ENCODE assay signal across 13 cellular contexts in genomic region chr4:85423414-85423813, GRCh38. TPM values are rescaled to one million over a fixed set of nuclear protein-coding genes. Genes with fewer than 3 reads are reported as not detected.
DNase-seq lines count a peak whose midpoint lies in the region; ATAC-seq lines count a peak whose summit lies in the region.
"Had no signal": no experiment of that assay in that cellular context is flagged by ENCODE, and none has a peak within 500 bp of the region (broad histone marks: within the 10 kb centered on the region; RNA-seq: fewer than 3 reads in every experiment).

No MANE protein-coding gene starts in this region.

- H3K36me3 Mint-ChIP-seq in activated naive CD4-positive, alpha-beta T cell treated with anti-CD3 and anti-CD28 coated beads for 36 hours (ENCODE audit: low read depth), result no peaks in the 10 kb centered on the region
- H3K36me3 Mint-ChIP-seq: type B pancreatic cell had no signal

- H3K9me3 Mint-ChIP-seq in activated naive CD4-positive, alpha-beta T cell treated with anti-CD3 and anti-CD28 coated beads for 36 hours, result peaks cover 3% of the 10 kb centered on the region
- H3K9me3 Mint-ChIP-seq: type B pancreatic cell had no signal

- H2BK5ac ChIP-seq in trophoblast cell (ENCODE audit: low read depth, low read length, poor library complexity), result no peak overlapping the region

- H3K4ac ChIP-seq in trophoblast cell (ENCODE audit: low read depth, low read length), result no peak overlapping the region

- no peak overlapping the region for H2BK12ac ChIP-seq in trophoblast cell (ENCODE audit: low read length)

- ATAC-seq in GM19467 (IDR thresholded peaks at IDR 0.05; ENCODE audit: unreplicated experiment) (peak; percentile 55), HG03469 (IDR thresholded peaks at IDR 0.05; ENCODE audit: unreplicated experiment) (peak; percentile 69)
- ATAC-seq: esophagus mucosa, SK-N-SH treated with all-trans-retinoic acid at 6 μM for 48 hours had no signal

- H4K91ac ChIP-seq in trophoblast cell (ENCODE audit: low read depth, low read length), result no peak overlapping the region

- no peak overlapping the region for H4K8ac ChIP-seq in trophoblast cell (ENCODE audit: low read depth, low read length)

- no peak overlapping the region for H2AFZ ChIP-seq in trophoblast cell (ENCODE audit: insufficient read depth, low read length, poor library complexity)

- no peak overlapping the region for H3K4me3 Mint-ChIP-seq in activated naive CD4-positive, alpha-beta T cell treated with anti-CD3 and anti-CD28 coated beads for 36 hours
- H3K4me3 Mint-ChIP-seq: type B pancreatic cell had no signal

- intact Hi-C loops in activated naive CD4-positive, alpha-beta T cell treated with anti-CD3 and anti-CD28 coated beads for 36 hours (cut with micrococcal nuclease), result no loop called here

- H3K14ac ChIP-seq in trophoblast cell (ENCODE audit: low read length), result no peak overlapping the region

- no peak overlapping the region for H3K4me2 ChIP-seq in trophoblast cell (ENCODE audit: low read length)

- no peak overlapping the region for H3K4me3 ChIP-seq in trophoblast cell (ENCODE audit: low read depth, low read length)

- H3K79me1 ChIP-seq in trophoblast cell (ENCODE audit: low read length), result no peaks in the 10 kb centered on the region

- DNase-seq in GM03348 (ENCODE audit: low spot score) (peak; percentile 19), epithelial cell of prostate (ENCODE audit: low read depth, low spot score) (peak; percentile 41), iPS-NIHi11 (ENCODE audit: low spot score) (no peak), trophoblast cell (no peak)
- no peak for DNase-seq in activated effector memory CD4-positive, alpha-beta T cell treated with Interleukin-2 at 50 U/mL for 16 hours
- no peak for DNase-seq in activated naive CD4-positive, alpha-beta T cell treated with anti-CD3 and anti-CD28 coated beads for 36 hours
- DNase-seq: activated CD8-positive, alpha-beta memory T cell treated with anti-CD3 and anti-CD28 coated beads, Interleukin-2, amount 50 U/mL, for 48 hours; stimulated activated CD4-positive, alpha-beta T cell treated with anti-CD3 and anti-CD28 coated beads, Interleukin-15, amount 100 ng/mL, for 24 hours had no signal

- CTCF ChIA-PET in activated naive CD4-positive, alpha-beta T cell treated with anti-CD3 and anti-CD28 coated beads for 36 hours (lab: Charles Lee), result no interaction called here

- H3K27ac ChIP-seq in epithelial cell of prostate (peak overlapping the region; percentile 36), trophoblast cell (ENCODE audit: low read depth, low read length) (no peak overlapping the region)

- H3K9ac ChIP-seq in trophoblast cell (ENCODE audit: low read length), result no peak overlapping the region

- no peaks in the 10 kb centered on the region for H3K27me3 ChIP-seq in trophoblast cell (ENCODE audit: insufficient read depth, low read length)

- H4K12ac ChIP-seq in trophoblast cell (ENCODE audit: low read depth, low read length), result no peak overlapping the region

- H3K27ac Mint-ChIP-seq in activated naive CD4-positive, alpha-beta T cell treated with anti-CD3 and anti-CD28 coated beads for 36 hours, result no peak overlapping the region
- H3K27ac Mint-ChIP-seq: type B pancreatic cell had no signal

- H2BK120ac ChIP-seq in trophoblast cell (ENCODE audit: insufficient read depth, low read length, poor library complexity), result no peak overlapping the region

- peaks cover 0 to 3% of the 10 kb centered on the region in 2 experiments for H3K4me1 ChIP-seq in trophoblast cell (ENCODE audit: control insufficient read depth in 1 of 2, insufficient read depth in 2 of 2, low read length in 2 of 2)

- H3K23ac ChIP-seq in trophoblast cell (ENCODE audit: low read length), result no peak overlapping the region

- H3K4me1 Mint-ChIP-seq in activated naive CD4-positive, alpha-beta T cell treated with anti-CD3 and anti-CD28 coated beads for 36 hours (ENCODE audit: low read depth), result no peaks in the 10 kb centered on the region

- H3K9me3 ChIP-seq in trophoblast cell (ENCODE audit: insufficient read depth, low read depth, low read length), result no peaks in the 10 kb centered on the region

- no peaks in the 10 kb centered on the region for H3K27me3 Mint-ChIP-seq in activated naive CD4-positive, alpha-beta T cell treated with anti-CD3 and anti-CD28 coated beads for 36 hours (ENCODE audit: low read depth)

- H3K36me3 ChIP-seq in trophoblast cell (ENCODE audit: control insufficient read depth in 1 of 2, insufficient read depth in 2 of 2, low read length in 2 of 2), result no peaks in the 10 kb centered on the region

- H2AK5ac ChIP-seq in trophoblast cell (ENCODE audit: low read length), result no peak overlapping the region

- no peak overlapping the region for H3K18ac ChIP-seq in trophoblast cell (ENCODE audit: low read length)

- WGBS in trophoblast cell (ENCODE audit: extremely low coverage, insufficient coverage, insufficient read length), result no CpG with 5 or more reads among the region's 2 CpGs

- H3K79me2 ChIP-seq in trophoblast cell (ENCODE audit: control insufficient read depth, insufficient read depth, low read length, poor library complexity), result no peaks in the 10 kb centered on the region

RNA-seq across cellular contexts. Expression of gene ARHGAP24, which starts 51.5 kb away (rescaled TPM):
- 24.0 and 25.9 TPM in 2 replicates for polyA plus RNA-seq in trophoblast cell (2013)
- total RNA-seq in activated naive CD4-positive, alpha-beta T cell treated with anti-CD3 and anti-CD28 coated beads for 36 hours, result not detected

Comparison
In these comparisons a context has a peak if more than half of its experiments do, and no peak if none do; other contexts are left out.
1. DNase-seq: peak in GM03348 (single experiment) and epithelial cell of prostate (single experiment); none in activated effector memory CD4-positive, alpha-beta T cell treated with Interleukin-2 at 50 U/mL for 16 hours (single experiment), iPS-NIHi11 (single experiment), trophoblast cell (0 of 2) and activated naive CD4-positive, alpha-beta T cell treated with anti-CD3 and anti-CD28 coated beads for 36 hours (single experiment).